ENCODE assay signal across 1 cellular context in the genomic region with DNA sequence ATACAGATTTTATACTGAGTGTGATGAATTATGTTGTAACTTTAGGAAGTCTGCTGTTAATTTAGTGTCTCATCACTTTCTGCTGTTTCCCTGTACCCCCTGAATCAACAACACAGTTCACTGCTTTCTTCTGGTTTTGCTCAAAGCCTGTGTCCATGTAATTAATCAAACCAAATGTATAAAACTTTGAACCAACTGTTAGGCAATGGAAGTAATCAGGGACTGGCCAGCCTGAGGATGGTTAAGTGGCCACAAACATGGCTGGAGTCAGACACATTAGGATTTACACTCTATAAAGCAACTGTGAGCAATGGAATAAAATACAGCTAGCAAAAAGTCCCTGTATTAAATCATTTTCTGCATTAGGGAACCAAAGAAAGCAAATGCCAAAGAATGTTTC.
TF ChIP-seq lines count a peak whose summit lies in the region.

No MANE protein-coding gene starts in this region.

TF ChIP-seq in H1, 55 proteins besides CTCF, POLR2A, EP300 and RAD21:
- TF ChIP-seq MAFK (IDR thresholded peaks at IDR 0.05; ENCODE audit: low read depth, low read length) = no peak
